23 cellular contexts compared by ENCODE assay signal in the genomic region with DNA sequence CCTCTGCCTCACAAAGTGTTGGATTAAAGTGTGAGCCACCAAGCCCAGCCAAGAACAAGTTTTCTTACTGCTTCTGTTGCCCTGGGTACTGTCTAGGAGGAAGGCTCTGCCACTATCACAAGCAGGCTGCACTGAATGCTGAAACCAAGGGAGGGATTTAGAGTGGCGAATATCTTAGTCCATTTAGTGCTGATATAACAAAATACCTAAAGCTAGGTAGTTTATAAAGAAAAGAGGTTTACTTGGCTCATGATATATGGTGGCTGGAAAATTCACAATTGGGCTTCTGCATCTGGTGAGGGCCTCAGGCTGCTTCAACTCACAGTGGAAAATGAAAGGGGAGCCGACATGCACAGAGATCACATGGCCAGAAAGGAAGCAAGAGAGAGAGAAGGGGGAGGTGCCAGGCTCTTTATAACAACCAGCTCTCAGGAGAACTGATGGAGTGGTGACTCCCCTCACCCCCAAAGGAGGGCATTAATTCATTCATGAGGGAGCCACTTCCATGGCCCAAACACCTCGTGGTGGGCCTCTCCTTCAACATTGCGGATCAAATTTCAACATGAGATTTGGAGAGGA.
"Had no signal": no experiment of that assay in that cellular context is flagged by ENCODE, and none has a peak within 500 bp of the region (broad histone marks: within the 10 kb centered on the region; RNA-seq: fewer than 3 reads in every experiment).

No MANE protein-coding gene starts in this region.

- H3K27ac Mint-ChIP-seq: natural killer cell treated with Interleukin-12 subunit alpha and Interleukin-12 subunit beta and Interleukin-15 and Interleukin-18, amount 100 ng/mL, for 72 hours; stimulated activated effector memory CD8-positive, alpha-beta T cell treated with anti-CD3 and anti-CD28 coated beads, Interleukin-12 subunit alpha, Interleukin-12 subunit beta, amount 100 ng/mL, for 72 hours; type B pancreatic cell had no signal

- H3K27me3 ChIP-seq: right atrium auricular region, sigmoid colon, testis, tibial artery had no signal

- H3K36me3 ChIP-seq: lower lobe of right lung, prostate gland, right atrium auricular region, sigmoid colon, tibial artery had no signal

- H3K4me1 ChIP-seq: lower lobe of right lung, prostate gland, right atrium auricular region, sigmoid colon, testis, tibial artery had no signal

- H3K9me3 ChIP-seq: prostate gland, right atrium auricular region, testis, tibial artery had no signal

- FAIRE-seq: frontal cortex, keratinocyte, urothelium cell line had no signal

- H3K4me3 ChIP-seq: coronary artery, lower lobe of right lung, mucosa of descending colon, prostate gland, right atrium auricular region, sigmoid colon, testis, tibial artery had no signal

- H3K27ac ChIP-seq: coronary artery, lower lobe of right lung, prostate gland, right atrium auricular region, sigmoid colon, testis, tibial artery had no signal

- H3K9me3 Mint-ChIP-seq: natural killer cell treated with Interleukin-12 subunit alpha and Interleukin-12 subunit beta and Interleukin-15 and Interleukin-18, amount 100 ng/mL, for 72 hours had no signal

- ATAC-seq: left ventricle myocardium superior; lower lobe of right lung; mucosa of descending colon; natural killer cell treated with Interleukin-12 subunit alpha and Interleukin-12 subunit beta and Interleukin-15 and Interleukin-18, amount 100 ng/mL, for 72 hours; stimulated activated effector memory CD8-positive, alpha-beta T cell treated with anti-CD3 and anti-CD28 coated beads, Interleukin-12 subunit alpha, Interleukin-12 subunit beta, amount 100 ng/mL, for 72 hours had no signal

- H3K4me3 Mint-ChIP-seq: naive B cell; natural killer cell treated with Interleukin-12 subunit alpha and Interleukin-12 subunit beta and Interleukin-15 and Interleukin-18, amount 100 ng/mL, for 72 hours; neural crest cell; stimulated activated effector memory CD8-positive, alpha-beta T cell treated with anti-CD3 and anti-CD28 coated beads, Interleukin-12 subunit alpha, Interleukin-12 subunit beta, amount 100 ng/mL, for 72 hours; type B pancreatic cell had no signal

- H3K36me3 Mint-ChIP-seq: naive B cell; natural killer cell treated with Interleukin-12 subunit alpha and Interleukin-12 subunit beta and Interleukin-15 and Interleukin-18, amount 100 ng/mL, for 72 hours; stimulated activated effector memory CD8-positive, alpha-beta T cell treated with anti-CD3 and anti-CD28 coated beads, Interleukin-12 subunit alpha, Interleukin-12 subunit beta, amount 100 ng/mL, for 72 hours; type B pancreatic cell had no signal

- DNase-seq: hypothalamus; left ventricle myocardium superior; lower lobe of right lung; mucosa of descending colon; naive B cell; nucleus accumbens; sigmoid colon; stimulated activated CD4-positive, alpha-beta T cell treated with anti-CD3 and anti-CD28 coated beads, Interleukin-2, amount 100 ng/mL, for 24 hours; stimulated activated CD4-positive, alpha-beta T cell treated with anti-CD3 and anti-CD28 coated beads, Interleukin-4, amount 100 ng/mL, for 24 hours; stimulated activated naive CD4-positive, alpha-beta T cell treated with Interleukin-2 at 50 U/mL for 16 hours; substantia nigra; testis; tibial artery had no signal

- H3K4me1 Mint-ChIP-seq: stimulated activated effector memory CD8-positive, alpha-beta T cell treated with anti-CD3 and anti-CD28 coated beads, Interleukin-12 subunit alpha, Interleukin-12 subunit beta, amount 100 ng/mL, for 72 hours had no signal
